21 cellular contexts compared by ENCODE assay signal in the genomic region with DNA sequence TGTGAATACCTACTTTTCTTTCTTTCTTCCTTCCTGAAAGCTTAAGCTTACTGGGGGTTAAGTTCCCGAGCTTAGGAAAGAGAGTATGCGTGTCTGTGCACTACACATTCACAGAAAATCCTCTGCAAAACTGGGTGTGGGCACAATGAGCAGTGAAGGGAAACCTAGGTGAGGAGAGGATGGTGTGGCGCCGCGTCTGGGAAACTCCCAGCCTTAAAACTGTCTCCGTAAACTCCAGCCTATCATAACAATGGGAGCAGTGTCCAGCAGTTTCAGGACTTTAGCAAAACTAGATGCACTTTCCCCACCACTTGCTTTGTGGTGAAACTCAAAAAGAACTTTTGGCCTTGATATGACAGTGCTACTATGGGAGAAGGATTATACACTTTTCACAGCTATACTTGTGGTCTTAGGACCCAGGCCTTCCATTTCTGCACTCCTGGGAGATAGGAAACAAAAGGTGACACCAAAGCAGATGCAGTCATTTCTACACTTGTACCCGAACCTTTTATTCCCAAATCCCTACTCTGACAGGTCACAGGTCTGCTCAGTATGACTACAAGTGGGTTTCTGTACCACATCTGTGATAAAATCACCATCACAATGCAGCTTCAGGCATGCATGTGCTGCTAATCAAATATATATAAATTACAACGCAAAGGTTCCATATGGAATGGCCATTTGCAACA. TPM values are rescaled to one million over a fixed set of nuclear protein-coding genes. Genes with fewer than 3 reads are reported as not detected.
DNase-seq lines count a peak whose midpoint lies in the region; ATAC-seq, FAIRE-seq and TF ChIP-seq lines count a peak whose summit lies in the region.
"Had no signal": no experiment of that assay in that cellular context is flagged by ENCODE, and none has a peak within 500 bp of the region (broad histone marks: within the 10 kb centered on the region; RNA-seq: fewer than 3 reads in every experiment).

No MANE protein-coding gene starts in this region.

- no peaks in the 10 kb centered on the region for H3K4me1 ChIP-seq in cardiac muscle cell (ENCODE audit: low read depth)
- H3K4me1 ChIP-seq: SJCRH30 had no signal

- no peak overlapping the region for H3K4me3 Mint-ChIP-seq in activated T-helper 17 cell treated with anti-CD3 and anti-CD28 coated beads, Interleukin-2, amount 50 U/mL, for 72 hours
- H3K4me3 Mint-ChIP-seq: B cell, CD14-positive monocyte had no signal

- FAIRE-seq in urothelium cell line (lab: Jason Lieb, UNC) (peak; percentile 91), frontal cortex (lab: Jason Lieb, UNC) (no peak)
- FAIRE-seq: A549 had no signal

- H3K9me3 Mint-ChIP-seq in activated T-helper 17 cell treated with anti-CD3 and anti-CD28 coated beads, Interleukin-2, amount 50 U/mL, for 72 hours = no peaks in the 10 kb centered on the region
- H3K9me3 Mint-ChIP-seq: CD14-positive monocyte, IgD-negative memory B cell had no signal

- no peak overlapping the region for H3K27ac Mint-ChIP-seq in activated T-helper 17 cell treated with anti-CD3 and anti-CD28 coated beads, Interleukin-2, amount 50 U/mL, for 72 hours
- H3K27ac Mint-ChIP-seq: B cell had no signal

- no peaks in the 10 kb centered on the region for H3K9me3 ChIP-seq in cardiac muscle cell (ENCODE audit: low read depth)
- H3K9me3 ChIP-seq: A549, HAP-1, Peyer's patch, SJCRH30 had no signal

- no peak for ATAC-seq in Right ventricle myocardium inferior
- peak; percentile 22 for ATAC-seq in activated T-helper 17 cell treated with anti-CD3 and anti-CD28 coated beads, Interleukin-2, amount 50 U/mL, for 72 hours (replicated peaks)
- ATAC-seq in left colon = peak; percentile 88
- ATAC-seq: A549 had no signal

- DNase-seq in cardiac muscle cell (ENCODE audit: low read depth in 1 of 2, low spot score in 1 of 2) = no peak
- no peak for DNase-seq in Right ventricle myocardium inferior (ENCODE audit: missing footprints)
- no peak for DNase-seq in left colon
- no peak for DNase-seq in urothelium cell line (ENCODE audit: low spot score)
- DNase-seq in activated gamma-delta T cell (lab: John Stamatoyannopoulos, UW) = no peak
- no peak for DNase-seq in frontal cortex (ENCODE audit: low spot score in 2 of 2)
- DNase-seq: DMS79 treated with DMSO at 0.1 percent for 48 hours, GM23248, MV-4-11, NCI-H1105 treated with DMSO at 0.1 percent for 48 hours, NCI-H2081 treated with DMSO at 0.1 percent for 48 hours, NCI-H2171 treated with DMSO at 0.1 percent for 48 hours, NCI-H524 treated with DMSO at 0.1 percent for 48 hours, Peyer's patch, SJCRH30 had no signal

- H3K4me3 ChIP-seq in cardiac muscle cell = no peak overlapping the region
- H3K4me3 ChIP-seq: A549, GM23248, HAP-1, Peyer's patch, SJCRH30 had no signal

- peak overlapping the region; percentile 24 for H3K27ac ChIP-seq in cardiac muscle cell
- H3K27ac ChIP-seq: A549, GM23248, Peyer's patch, SJCRH30 had no signal

- intact Hi-C loops in Right ventricle myocardium inferior (cut with DNase I) = loop anchor here (5.0 to 10.0 kb wide), 2 partner anchors 43 to 131 kb away; no protein-coding TSS in a partner anchor
- intact Hi-C loops in left colon (cut with DNase I, micrococcal nuclease) = no loop called here

- TF ChIP-seq CTCF in cardiac muscle cell (IDR thresholded peaks at IDR 0.05; ENCODE audit: low read depth, low read length) = no peak

- no peaks in the 10 kb centered on the region for H3K27me3 ChIP-seq in cardiac muscle cell
- H3K27me3 ChIP-seq: Peyer's patch, SJCRH30 had no signal

- H3K27me3 Mint-ChIP-seq in activated T-helper 17 cell treated with anti-CD3 and anti-CD28 coated beads, Interleukin-2, amount 50 U/mL, for 72 hours = no peaks in the 10 kb centered on the region
- H3K27me3 Mint-ChIP-seq: B cell, IgD-negative memory B cell had no signal

- H3K4me1 Mint-ChIP-seq in activated T-helper 17 cell treated with anti-CD3 and anti-CD28 coated beads, Interleukin-2, amount 50 U/mL, for 72 hours = peaks cover 11% of the 10 kb centered on the region
- H3K4me1 Mint-ChIP-seq: CD14-positive monocyte had no signal

- peaks cover 64% of the 10 kb centered on the region for H3K36me3 Mint-ChIP-seq in activated T-helper 17 cell treated with anti-CD3 and anti-CD28 coated beads, Interleukin-2, amount 50 U/mL, for 72 hours (ENCODE audit: low read depth)
- H3K36me3 Mint-ChIP-seq: IgD-negative memory B cell had no signal

- H3K36me3 ChIP-seq in cardiac muscle cell = no peaks in the 10 kb centered on the region
- H3K36me3 ChIP-seq: HAP-1, Peyer's patch, SJCRH30 had no signal

RNA-seq across cellular contexts. Expression of a gene that starts 10.4 kb away (rescaled TPM):
- total RNA-seq in cardiac muscle cell (0.63 and 1.3 TPM in 2 replicates), Right ventricle myocardium inferior (0.16 TPM), left colon (10 to 100 TPM; 11.9 to 14.2 TPM), frontal cortex (37.5 TPM)
- 0.18 and 0.94 TPM in 2 replicates for polyA plus RNA-seq in cardiac muscle cell
- total RNA-seq in activated T-helper 17 cell treated with anti-CD3 and anti-CD28 coated beads, Interleukin-2, amount 50 U/mL, for 72 hours = 1 to 10 TPM in 1 of 2 donors, under 1 TPM in 1; 0.82 to 1.0 TPM
- polyA plus RNA-seq: CD14-positive monocyte had no signal

RNA-seq across cellular contexts. Expression of a gene that starts 27.9 kb away (rescaled TPM):
- total RNA-seq in cardiac muscle cell = 7.5 and 11.3 TPM in 2 replicates
- polyA plus RNA-seq in cardiac muscle cell = 13.3 and 20.9 TPM in 2 replicates
- total RNA-seq in Right ventricle myocardium inferior = 17.6 TPM
- 10 to 100 TPM; 29.7 to 88.5 TPM for total RNA-seq in activated T-helper 17 cell treated with anti-CD3 and anti-CD28 coated beads, Interleukin-2, amount 50 U/mL, for 72 hours
- total RNA-seq in left colon = 1 to 10 TPM; 5.9 to 6.5 TPM
- total RNA-seq in frontal cortex = 15.5 TPM

RNA-seq across cellular contexts. Expression of a gene that starts 28.8 kb away (rescaled TPM):
- total RNA-seq in cardiac muscle cell (22.5 and 31.4 TPM in 2 replicates), Right ventricle myocardium inferior (22.3 TPM), left colon (10 to 100 TPM; 29.5 to 32.1 TPM), frontal cortex (52.2 TPM)
- polyA plus RNA-seq in cardiac muscle cell = 23.4 and 28.5 TPM in 2 replicates
- 100 to 1,000 TPM in 1 of 2 donors, 10 to 100 TPM in 1; 75.6 to 154 TPM for total RNA-seq in activated T-helper 17 cell treated with anti-CD3 and anti-CD28 coated beads, Interleukin-2, amount 50 U/mL, for 72 hours
